ENCODE assay signal across 1 cellular context in genomic region chr12:122980192-122981035, GRCh38.
TF ChIP-seq lines count a peak whose summit lies in the region.

ARL6IP4 (plus strand) TSS chr12:122980681; CDS start chr12:122981140, 459 bp downstream.

TF ChIP-seq in GM23338, 12 proteins besides CTCF, POLR2A, EP300 and RAD21 (continued from another document):
- TF ChIP-seq, protein P1, sequence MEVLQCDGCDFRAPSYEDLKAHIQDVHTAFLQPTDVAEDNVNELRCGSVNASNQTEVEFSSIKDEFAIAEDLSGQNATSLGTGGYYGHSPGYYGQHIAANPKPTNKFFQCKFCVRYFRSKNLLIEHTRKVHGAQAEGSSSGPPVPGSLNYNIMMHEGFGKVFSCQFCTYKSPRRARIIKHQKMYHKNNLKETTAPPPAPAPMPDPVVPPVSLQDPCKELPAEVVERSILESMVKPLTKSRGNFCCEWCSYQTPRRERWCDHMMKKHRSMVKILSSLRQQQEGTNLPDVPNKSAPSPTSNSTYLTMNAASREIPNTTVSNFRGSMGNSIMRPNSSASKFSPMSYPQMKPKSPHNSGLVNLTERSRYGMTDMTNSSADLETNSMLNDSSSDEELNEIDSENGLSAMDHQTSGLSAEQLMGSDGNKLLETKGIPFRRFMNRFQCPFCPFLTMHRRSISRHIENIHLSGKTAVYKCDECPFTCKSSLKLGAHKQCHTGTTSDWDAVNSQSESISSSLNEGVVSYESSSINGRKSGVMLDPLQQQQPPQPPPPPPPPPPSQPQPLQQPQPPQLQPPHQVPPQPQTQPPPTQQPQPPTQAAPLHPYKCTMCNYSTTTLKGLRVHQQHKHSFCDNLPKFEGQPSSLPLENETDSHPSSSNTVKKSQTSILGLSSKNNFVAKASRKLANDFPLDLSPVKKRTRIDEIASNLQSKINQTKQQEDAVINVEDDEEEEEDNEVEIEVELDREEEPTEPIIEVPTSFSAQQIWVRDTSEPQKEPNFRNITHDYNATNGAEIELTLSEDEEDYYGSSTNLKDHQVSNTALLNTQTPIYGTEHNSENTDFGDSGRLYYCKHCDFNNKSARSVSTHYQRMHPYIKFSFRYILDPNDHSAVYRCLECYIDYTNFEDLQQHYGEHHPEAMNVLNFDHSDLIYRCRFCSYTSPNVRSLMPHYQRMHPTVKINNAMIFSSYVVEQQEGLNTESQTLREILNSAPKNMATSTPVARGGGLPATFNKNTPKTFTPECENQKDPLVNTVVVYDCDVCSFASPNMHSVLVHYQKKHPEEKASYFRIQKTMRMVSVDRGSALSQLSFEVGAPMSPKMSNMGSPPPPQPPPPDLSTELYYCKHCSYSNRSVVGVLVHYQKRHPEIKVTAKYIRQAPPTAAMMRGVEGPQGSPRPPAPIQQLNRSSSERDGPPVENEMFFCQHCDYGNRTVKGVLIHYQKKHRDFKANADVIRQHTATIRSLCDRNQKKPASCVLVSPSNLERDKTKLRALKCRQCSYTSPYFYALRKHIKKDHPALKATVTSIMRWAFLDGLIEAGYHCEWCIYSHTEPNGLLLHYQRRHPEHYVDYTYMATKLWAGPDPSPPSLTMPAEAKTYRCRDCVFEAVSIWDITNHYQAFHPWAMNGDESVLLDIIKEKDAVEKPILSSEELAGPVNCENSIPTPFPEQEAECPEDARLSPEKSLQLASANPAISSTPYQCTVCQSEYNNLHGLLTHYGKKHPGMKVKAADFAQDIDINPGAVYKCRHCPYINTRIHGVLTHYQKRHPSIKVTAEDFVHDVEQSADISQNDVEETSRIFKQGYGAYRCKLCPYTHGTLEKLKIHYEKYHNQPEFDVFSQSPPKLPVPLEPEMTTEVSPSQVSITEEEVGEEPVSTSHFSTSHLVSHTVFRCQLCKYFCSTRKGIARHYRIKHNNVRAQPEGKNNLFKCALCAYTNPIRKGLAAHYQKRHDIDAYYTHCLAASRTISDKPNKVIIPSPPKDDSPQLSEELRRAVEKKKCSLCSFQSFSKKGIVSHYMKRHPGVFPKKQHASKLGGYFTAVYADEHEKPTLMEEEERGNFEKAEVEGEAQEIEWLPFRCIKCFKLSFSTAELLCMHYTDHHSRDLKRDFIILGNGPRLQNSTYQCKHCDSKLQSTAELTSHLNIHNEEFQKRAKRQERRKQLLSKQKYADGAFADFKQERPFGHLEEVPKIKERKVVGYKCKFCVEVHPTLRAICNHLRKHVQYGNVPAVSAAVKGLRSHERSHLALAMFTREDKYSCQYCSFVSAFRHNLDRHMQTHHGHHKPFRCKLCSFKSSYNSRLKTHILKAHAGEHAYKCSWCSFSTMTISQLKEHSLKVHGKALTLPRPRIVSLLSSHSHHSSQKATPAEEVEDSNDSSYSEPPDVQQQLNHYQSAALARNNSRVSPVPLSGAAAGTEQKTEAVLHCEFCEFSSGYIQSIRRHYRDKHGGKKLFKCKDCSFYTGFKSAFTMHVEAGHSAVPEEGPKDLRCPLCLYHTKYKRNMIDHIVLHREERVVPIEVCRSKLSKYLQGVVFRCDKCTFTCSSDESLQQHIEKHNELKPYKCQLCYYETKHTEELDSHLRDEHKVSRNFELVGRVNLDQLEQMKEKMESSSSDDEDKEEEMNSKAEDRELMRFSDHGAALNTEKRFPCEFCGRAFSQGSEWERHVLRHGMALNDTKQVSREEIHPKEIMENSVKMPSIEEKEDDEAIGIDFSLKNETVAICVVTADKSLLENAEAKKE (CRISPR knock-in tag; IDR thresholded peaks at IDR 0.05) = no peak
- TF ChIP-seq ZNF331 (CRISPR knock-in tag; IDR thresholded peaks at IDR 0.05; ENCODE audit: low read depth) (no peak), REST (IDR thresholded peaks at IDR 0.05; ENCODE audit: unreplicated experiment) (no peak)
- TF ChIP-seq, protein P2, sequence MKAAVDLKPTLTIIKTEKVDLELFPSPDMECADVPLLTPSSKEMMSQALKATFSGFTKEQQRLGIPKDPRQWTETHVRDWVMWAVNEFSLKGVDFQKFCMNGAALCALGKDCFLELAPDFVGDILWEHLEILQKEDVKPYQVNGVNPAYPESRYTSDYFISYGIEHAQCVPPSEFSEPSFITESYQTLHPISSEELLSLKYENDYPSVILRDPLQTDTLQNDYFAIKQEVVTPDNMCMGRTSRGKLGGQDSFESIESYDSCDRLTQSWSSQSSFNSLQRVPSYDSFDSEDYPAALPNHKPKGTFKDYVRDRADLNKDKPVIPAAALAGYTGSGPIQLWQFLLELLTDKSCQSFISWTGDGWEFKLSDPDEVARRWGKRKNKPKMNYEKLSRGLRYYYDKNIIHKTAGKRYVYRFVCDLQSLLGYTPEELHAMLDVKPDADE (IDR thresholded peaks at IDR 0.05) = no peak; the same call in 1 of the 2 replicates
